8 cellular contexts compared by ENCODE assay signal in the genomic region with DNA sequence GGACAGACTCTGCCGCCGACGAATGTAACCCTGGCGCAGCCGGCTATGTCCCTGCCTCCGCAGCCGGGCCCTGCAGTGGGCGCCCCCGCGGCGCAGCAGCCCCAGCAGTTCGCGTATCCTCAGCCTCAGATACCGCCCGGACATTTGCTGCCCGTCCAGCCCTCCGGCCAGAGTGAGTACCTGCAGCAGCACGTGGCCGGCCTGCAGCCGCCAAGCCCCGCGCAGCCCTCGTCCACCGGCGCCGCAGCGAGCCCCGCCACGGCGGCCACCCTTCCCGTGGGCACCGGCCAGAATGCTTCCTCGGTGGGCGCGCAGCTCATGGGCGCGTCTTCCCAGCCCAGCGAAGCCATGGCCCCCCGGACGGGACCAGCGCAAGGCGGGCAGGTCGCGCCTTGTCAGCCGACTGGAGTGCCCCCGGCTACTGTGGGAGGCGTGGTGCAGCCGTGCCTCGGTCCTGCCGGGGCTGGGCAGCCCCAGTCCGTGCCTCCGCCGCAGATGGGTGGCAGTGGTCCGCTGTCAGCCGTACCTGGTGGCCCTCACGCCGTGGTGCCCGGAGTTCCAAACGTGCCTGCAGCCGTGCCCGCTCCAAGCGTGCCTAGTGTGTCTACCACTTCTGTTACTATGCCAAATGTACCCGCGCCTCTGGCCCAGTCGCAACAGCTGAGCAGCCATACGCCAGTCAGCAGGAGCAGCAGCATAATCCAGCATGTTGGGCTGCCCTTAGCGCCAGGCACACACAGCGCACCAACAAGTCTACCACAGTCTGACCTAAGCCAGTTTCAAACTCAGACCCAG. TPM values are rescaled to one million over a fixed set of nuclear protein-coding genes. Genes with fewer than 3 reads are reported as not detected.
A peak's percentile ranks its signal among the peaks of the same experiment; 100 is the strongest.
DNase-seq lines count a peak whose midpoint lies in the region; ATAC-seq and TF ChIP-seq lines count a peak whose summit lies in the region.

No MANE protein-coding gene starts in this region.

- no peaks in the 10 kb centered on the region for H3K36me3 ChIP-seq in right lobe of liver

- intact Hi-C loops in dorsolateral prefrontal cortex (cut with DNase I) (loop anchor here (2.0 to 10.0 kb wide), 4 partner anchors 60 to 194 kb away; partner anchors contain the start of gene SELENOT (in 1 of the 2)), right lobe of liver (cut with DNase I) (loop anchor here in 1 of 2 donors (5.0 kb wide), 1 partner anchor 87 kb away; no protein-coding TSS in a partner anchor)

- ATAC-seq in right lobe of liver (peak; percentile 1 to 13 (median 2)), HG03097 (IDR thresholded peaks at IDR 0.05; ENCODE audit: low FRiP score, unreplicated experiment) (no peak)

- H3K4me3 ChIP-seq in dorsolateral prefrontal cortex (peak overlapping the region; percentile 70 to 96 (median 88)), right lobe of liver (peak overlapping the region; percentile 79 to 86 (median 83))

- WGBS in right lobe of liver (ENCODE audit: insufficient coverage, low coverage, low lambda C conversion rate, missing lambda C conversion rate): 10% methylated on average over 2 of the region's 68 CpGs

- TF ChIP-seq POLR2A in right lobe of liver (IDR thresholded peaks at IDR 0.05): no peak

- TF ChIP-seq CTCF in dorsolateral prefrontal cortex (IDR thresholded peaks at IDR 0.05 in 54 of 56, conservative IDR thresholded peaks at IDR 0.05 in 2 of 56; ENCODE audit: low read depth in 1 of 56, partially characterized antibody in 56 of 56) (peak in 6 of 56 donors; percentile 2 to 11 (median 6)), right lobe of liver (IDR thresholded peaks at IDR 0.05) (no peak)

- H3K4me1 ChIP-seq in right lobe of liver: peaks cover 0 to 22% (median 9%) of the 10 kb centered on the region in 4 donors

- H3K9me3 ChIP-seq in right lobe of liver: no peaks in the 10 kb centered on the region

- H3K27me3 ChIP-seq in dorsolateral prefrontal cortex (no peaks in the 10 kb centered on the region), right lobe of liver (no peaks in the 10 kb centered on the region)

- peak overlapping the region in 58 of 59 donors; percentile 94 to 100 (median 99) for H3K27ac ChIP-seq in dorsolateral prefrontal cortex
- H3K27ac ChIP-seq in right lobe of liver: peak overlapping the region; percentile 99 to 100 (median 99)

- DNase-seq in NCI-H1092 treated with DMSO at 0.1 percent for 48 hours (lab: John Stamatoyannopoulos, UW) (peak; percentile 50), NCI-H1092 (lab: John Stamatoyannopoulos, UW) (no peak), M059J (ENCODE audit: low read depth) (peak; percentile 57), dorsolateral prefrontal cortex (peak; percentile 20 to 62 (median 47)), right lobe of liver (peak; percentile 51 to 77 (median 70))
- peak; percentile 54 for DNase-seq in activated CD4-positive, alpha-beta T cell treated with anti-CD3 and anti-CD28 coated beads for 48 hours
- peak; percentile 12 for DNase-seq in stimulated activated CD8-positive, alpha-beta memory T cell treated with anti-CD3 and anti-CD28 coated beads, Interleukin-4, amount 100 ng/mL, for 24 hours (ENCODE audit: low read depth)

RNA-seq across cellular contexts. Expression of gene TSC22D2, which starts 2.4 kb away (rescaled TPM):
- total RNA-seq in M059J (2014; rRNA removed; shearing (Covaris generic)): 5.8 and 17.6 TPM in 2 replicates
- total RNA-seq in dorsolateral prefrontal cortex (10 to 100 TPM; 32.6 to 65.1 (median 45.0) TPM), right lobe of liver (10 to 100 TPM; 10.3 to 30.4 (median 13.2) TPM)
